1 cellular context compared by ENCODE assay signal in genomic region chr3:42061711-42062408, GRCh38.
TF ChIP-seq lines count a peak whose summit lies in the region.

No MANE protein-coding gene starts in this region.

TF ChIP-seq in K562, 482 proteins besides CTCF, POLR2A, EP300 and RAD21 (continued from another document):
- TF ChIP-seq TFAP4 (CRISPR knock-in tag; IDR thresholded peaks at IDR 0.05; ENCODE audit: borderline replicate concordance) (0 out of 2 replicates have a peak, but pooled peaks have one; percentile 31), GMEB1 (CRISPR knock-in tag; IDR thresholded peaks at IDR 0.05) (no peak), CBFA2T2 (conservative IDR thresholded peaks at IDR 0.05) (0 out of 2 replicates have a peak, but pooled peaks have one; percentile 1)
